Comparison of ENCODE assay signal across 8 cellular contexts in the genomic region with DNA sequence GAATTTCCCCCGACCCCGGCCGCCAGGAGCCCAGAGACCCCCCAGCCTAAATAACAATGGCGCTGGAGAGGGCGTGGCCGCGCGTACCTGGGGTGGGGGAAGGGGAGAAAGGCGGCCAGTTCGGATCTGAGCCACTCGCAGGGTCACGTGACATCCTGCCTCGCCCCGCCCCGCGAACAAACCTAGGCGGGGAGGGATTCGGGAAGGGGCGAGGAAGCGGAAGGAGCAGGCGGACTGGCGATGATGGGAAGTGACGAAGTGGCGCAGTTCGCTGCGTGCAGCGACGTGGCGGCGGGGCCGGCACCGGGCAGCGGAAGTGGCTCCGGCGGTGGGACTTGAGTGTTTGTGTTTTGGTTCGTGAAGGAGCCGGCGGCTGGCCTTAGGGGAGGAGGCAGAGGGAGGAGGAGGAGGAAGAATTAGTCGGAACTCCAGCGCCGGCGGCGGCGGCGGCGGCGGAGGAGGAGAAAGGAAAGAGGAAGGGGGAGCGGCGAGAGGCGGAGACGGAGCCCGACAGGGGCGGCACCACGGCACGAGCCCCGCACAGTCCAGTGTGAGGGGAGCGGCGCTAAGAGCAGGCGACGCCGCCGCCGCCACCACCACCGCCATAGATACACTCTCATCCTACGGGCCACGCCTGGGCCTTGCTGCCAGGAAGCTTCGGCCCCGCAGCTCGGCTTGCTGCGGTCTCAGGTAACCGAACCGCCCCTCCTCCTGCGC. TPM values are rescaled to one million over a fixed set of nuclear protein-coding genes. Genes with fewer than 3 reads are reported as not detected.
DNase-seq lines count a peak whose midpoint lies in the region; ATAC-seq, FAIRE-seq and TF ChIP-seq lines count a peak whose summit lies in the region.

A gene with protein sequence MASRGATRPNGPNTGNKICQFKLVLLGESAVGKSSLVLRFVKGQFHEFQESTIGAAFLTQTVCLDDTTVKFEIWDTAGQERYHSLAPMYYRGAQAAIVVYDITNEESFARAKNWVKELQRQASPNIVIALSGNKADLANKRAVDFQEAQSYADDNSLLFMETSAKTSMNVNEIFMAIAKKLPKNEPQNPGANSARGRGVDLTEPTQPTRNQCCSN (plus strand): TSS at position 266 of the 717 bp plus-strand sequence. CDS start 3,802 bp downstream, outside the sequence.

- H3K27me3 ChIP-seq in BE2C, result no peaks in the 10 kb centered on the region

- peak; percentile 95 for ATAC-seq in HG03460 (IDR thresholded peaks at IDR 0.05; ENCODE audit: unreplicated experiment)

- no peaks in the 10 kb centered on the region for H3K4me1 ChIP-seq in BE2C

- no peak for TF ChIP-seq CTCF in BE2C (IDR thresholded peaks at IDR 0.05; ENCODE audit: low read depth, low read length)

- peaks cover 3% of the 10 kb centered on the region; the same call in 1 of the 2 replicates for H3K36me3 ChIP-seq in BE2C

- DNase-seq in BE2C (peak; percentile 91), GM19240 (ENCODE audit: insufficient read length, low spot score) (peak; percentile 82), NCI-H526 (lab: John Stamatoyannopoulos, UW) (peak; percentile 97 to 98), kidney tubule cell (ENCODE audit: low spot score) (peak; percentile 99)
- peak; percentile 98 for DNase-seq in activated CD4-positive, alpha-beta T cell treated with anti-CD3 and anti-CD28 coated beads for 48 hours
- peak; percentile 89 to 95 (median 92) for DNase-seq in stimulated activated CD4-positive, alpha-beta T cell treated with anti-CD3 and anti-CD28 coated beads, Interleukin-1b, Interleukin-23, amount 100 ng/mL, for 24 hours (ENCODE audit: low read depth in 4 of 4, low spot score in 1 of 4)

- peak; percentile 91 for FAIRE-seq in colon (lab: Jason Lieb, UNC)

- H3K4me3 ChIP-seq in BE2C (ENCODE audit: low read depth, low read length), result peak within 1 kb of the TSS; percentile 84

- no peaks in the 10 kb centered on the region for H3K9me3 ChIP-seq in BE2C

RNA-seq across cellular contexts. Expression of the gene that starts here (rescaled TPM):
- 23.4 TPM for polyA plus RNA-seq in BE2C (2012; ENCODE audit: insufficient read depth, insufficient read length, low read depth)

Comparison
In these comparisons a context has a peak if more than half of its experiments do, and no peak if none do; other contexts are left out.
1. Peak in every context shown above with its lines: DNase-seq, ATAC-seq and H3K4me3 ChIP-seq.